ENCODE assay signal across 1 cellular context in the genomic region with DNA sequence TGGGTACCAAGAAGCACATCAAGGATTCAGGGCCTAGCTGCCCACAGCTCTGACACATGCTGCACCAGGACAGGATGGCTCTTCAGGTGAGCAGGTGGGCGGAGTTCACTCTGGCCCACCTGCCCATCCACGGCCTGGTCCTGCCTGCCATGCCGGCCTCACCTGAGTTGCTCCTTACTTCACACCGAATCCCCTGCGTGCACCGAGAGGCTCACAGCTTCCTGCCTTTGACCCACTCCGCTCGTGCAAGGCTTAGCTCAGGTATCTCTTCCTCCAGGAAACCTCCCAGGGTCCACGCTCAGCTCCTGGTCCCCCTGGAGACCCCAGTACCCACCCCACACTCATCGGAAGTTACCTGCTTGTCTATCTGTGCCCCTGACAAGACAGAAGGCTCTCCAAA.
TF ChIP-seq lines count a peak whose summit lies in the region.

No MANE protein-coding gene starts in this region.

TF ChIP-seq in HepG2, 621 proteins besides CTCF, POLR2A, EP300 and RAD21:
- TF ChIP-seq ZNF547 (CRISPR knock-in tag; IDR thresholded peaks at IDR 0.05) (no peak), ESRRA (CRISPR knock-in tag; IDR thresholded peaks at IDR 0.05; ENCODE audit: low read depth) (no peak), CBFB (CRISPR knock-in tag; IDR thresholded peaks at IDR 0.05) (no peak), ZNF768 (CRISPR knock-in tag; IDR thresholded peaks at IDR 0.05) (0 out of 2 replicates have a peak, but pooled peaks have one; percentile 30), ZNF407 (CRISPR knock-in tag; IDR thresholded peaks at IDR 0.05; ENCODE audit: not compliant biosample characterization) (no peak)
- TF ChIP-seq, protein P1, sequence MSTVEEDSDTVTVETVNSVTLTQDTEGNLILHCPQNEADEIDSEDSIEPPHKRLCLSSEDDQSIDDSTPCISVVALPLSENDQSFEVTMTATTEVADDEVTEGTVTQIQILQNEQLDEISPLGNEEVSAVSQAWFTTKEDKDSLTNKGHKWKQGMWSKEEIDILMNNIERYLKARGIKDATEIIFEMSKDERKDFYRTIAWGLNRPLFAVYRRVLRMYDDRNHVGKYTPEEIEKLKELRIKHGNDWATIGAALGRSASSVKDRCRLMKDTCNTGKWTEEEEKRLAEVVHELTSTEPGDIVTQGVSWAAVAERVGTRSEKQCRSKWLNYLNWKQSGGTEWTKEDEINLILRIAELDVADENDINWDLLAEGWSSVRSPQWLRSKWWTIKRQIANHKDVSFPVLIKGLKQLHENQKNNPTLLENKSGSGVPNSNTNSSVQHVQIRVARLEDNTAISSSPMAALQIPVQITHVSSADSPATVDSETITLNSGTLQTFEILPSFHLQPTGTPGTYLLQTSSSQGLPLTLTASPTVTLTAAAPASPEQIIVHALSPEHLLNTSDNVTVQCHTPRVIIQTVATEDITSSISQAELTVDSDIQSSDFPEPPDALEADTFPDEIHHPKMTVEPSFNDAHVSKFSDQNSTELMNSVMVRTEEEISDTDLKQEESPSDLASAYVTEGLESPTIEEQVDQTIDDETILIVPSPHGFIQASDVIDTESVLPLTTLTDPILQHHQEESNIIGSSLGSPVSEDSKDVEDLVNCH (CRISPR knock-in tag; IDR thresholded peaks at IDR 0.05) = no peak
TF ChIP-seq in HepG2: peak in this region for 1.
